Comparison of ENCODE assay signal across 8 cellular contexts in genomic region chr2:230864605-230865323, GRCh38. TPM values are rescaled to one million over a fixed set of nuclear protein-coding genes. Genes with fewer than 3 reads are reported as not detected.
A peak's percentile ranks its signal among the peaks of the same experiment; 100 is the strongest.
DNase-seq lines count a peak whose midpoint lies in the region; ATAC-seq, FAIRE-seq and TF ChIP-seq lines count a peak whose summit lies in the region.

Gene ITM2C, plus strand, starts transcription at chr2:230864942. Its CDS starts 84 bp downstream, at chr2:230865026.

- FAIRE-seq in D721Med (lab: Jason Lieb, UNC) (no peak), HTR-8/SVneo (lab: Jason Lieb, UNC) (peak; percentile 83)

- H3K9me3 ChIP-seq in parathyroid adenoma (ENCODE audit: control insufficient read depth, low read length) (no peaks in the 10 kb centered on the region), upper lobe of left lung (no peaks in the 10 kb centered on the region)

- DNase-seq in D721Med (ENCODE audit: insufficient read length, low spot score) (peak; percentile 88), HTR-8/SVneo (ENCODE audit: insufficient read length, low spot score) (peak; percentile 91), SK-MEL-5 (ENCODE audit: low read depth, low spot score) (peak; percentile 73), head of caudate nucleus (peak in 41 of 42 donors; percentile 43 to 90 (median 78)), upper lobe of left lung (peak; percentile 54 to 92)
- DNase-seq in activated naive CD4-positive, alpha-beta T cell treated with anti-CD3 and anti-CD28 coated beads, Interleukin-2, amount 50 U/mL, for 72 hours (ENCODE audit: low spot score in 2 of 2): peak; percentile 78 to 81

- peak within 1 kb of the TSS; percentile 68 for H3K4me3 ChIP-seq in parathyroid adenoma (ENCODE audit: low read depth, low read length)
- H3K4me3 ChIP-seq in upper lobe of left lung: peak within 1 kb of the TSS; percentile 56 to 74 (median 72)

- H3K9ac ChIP-seq in parathyroid adenoma: peak within 1 kb of the TSS; percentile 15

- peak within 1 kb of the TSS; percentile 92 for H3K4me2 ChIP-seq in parathyroid adenoma (ENCODE audit: low read length)

- TF ChIP-seq CTCF in D721Med (IDR thresholded peaks at IDR 0.05; ENCODE audit: insufficient read depth, missing control alignments): peak; percentile 50
- peak; percentile 26 for TF ChIP-seq CTCF in parathyroid adenoma (IDR thresholded peaks at IDR 0.05)
- peak in 3 of 6 experiments; percentile 42 to 50 (median 46) for TF ChIP-seq CTCF in upper lobe of left lung (IDR thresholded peaks at IDR 0.05)

- peak within 1 kb of the TSS; percentile 73 for H3K27ac ChIP-seq in parathyroid adenoma
- H3K27ac ChIP-seq in upper lobe of left lung: peak within 1 kb of the TSS in 3 of 4 donors; percentile 44 to 72 (median 50)

- H3K9me3 Mint-ChIP-seq in activated naive CD4-positive, alpha-beta T cell treated with anti-CD3 and anti-CD28 coated beads, Interleukin-2, amount 50 U/mL, for 72 hours: no peaks in the 10 kb centered on the region

- H3K36me3 Mint-ChIP-seq in activated naive CD4-positive, alpha-beta T cell treated with anti-CD3 and anti-CD28 coated beads, Interleukin-2, amount 50 U/mL, for 72 hours: no peaks in the 10 kb centered on the region

- intact Hi-C loops in head of caudate nucleus (cut with DNase I): loop anchor here (10.0 kb wide), 1 partner anchor 190 kb away; the partner anchor contains the start of gene PSMD1

- in situ Hi-C loops in SK-MEL-5 (cut with HindIII; ENCODE audit: low pct_unique_long_range_greater_than_20kb, low sequenced_read_pairs): no loop called here

- no peaks in the 10 kb centered on the region for H3K79me2 ChIP-seq in parathyroid adenoma

- H3K27ac Mint-ChIP-seq in activated naive CD4-positive, alpha-beta T cell treated with anti-CD3 and anti-CD28 coated beads, Interleukin-2, amount 50 U/mL, for 72 hours: peak within 1 kb of the TSS; percentile 50 to 78

- H3K36me3 ChIP-seq in parathyroid adenoma (ENCODE audit: control insufficient read depth, insufficient read depth, low read length) (no peaks in the 10 kb centered on the region), upper lobe of left lung (no peaks in the 10 kb centered on the region)

- TF ChIP-seq POLR2A in upper lobe of left lung (IDR thresholded peaks at IDR 0.05): peak in 1 of 4 donors; percentile 42

- H2AFZ ChIP-seq in parathyroid adenoma: peak within 1 kb of the TSS; percentile 72

- H3K27me3 ChIP-seq in parathyroid adenoma (ENCODE audit: control insufficient read depth, insufficient read depth, low read length) (no peaks in the 10 kb centered on the region), upper lobe of left lung (peaks cover 0 to 11% (median 3%) of the 10 kb centered on the region in 4 donors)

- ATAC-seq in GM21360 (IDR thresholded peaks at IDR 0.05; ENCODE audit: unreplicated experiment): peak; percentile 68
- ATAC-seq in activated naive CD4-positive, alpha-beta T cell treated with anti-CD3 and anti-CD28 coated beads, Interleukin-2, amount 50 U/mL, for 72 hours: peak; percentile 88
- peak; percentile 65 to 92 for ATAC-seq in upper lobe of left lung (ENCODE audit: low FRiP score in 2 of 2)

- 0% methylated on average over 10 to 47 of the region's 77 CpGs for WGBS in upper lobe of left lung, 2 donors

- H3K4me1 ChIP-seq in parathyroid adenoma (peaks cover 19% of the 10 kb centered on the region), upper lobe of left lung (peaks cover 12 to 29% (median 23%) of the 10 kb centered on the region in 4 donors)

- TF ChIP-seq EP300 in upper lobe of left lung (IDR thresholded peaks at IDR 0.05): no peak

RNA-seq across cellular contexts. Expression of gene ITM2C, which starts in this region (rescaled TPM):
- 184 TPM in 2 replicates for total RNA-seq in SK-MEL-5 (2014; rRNA removed; shearing (Covaris generic))
- polyA plus RNA-seq in SK-MEL-5 (2015; cell fraction: cytosol; rRNA removed): 296 and 322 TPM in 2 replicates
- polyA plus RNA-seq in SK-MEL-5 (2015; cell fraction: nucleus; rRNA removed): 39.7 and 46.3 TPM in 2 replicates
- total RNA-seq in activated naive CD4-positive, alpha-beta T cell treated with anti-CD3 and anti-CD28 coated beads, Interleukin-2, amount 50 U/mL, for 72 hours: 10 to 100 TPM; 18.4 to 90.2 TPM
- 10 to 100 TPM; 19.9 to 40.4 (median 25.6) TPM for total RNA-seq in upper lobe of left lung

Comparison
In these comparisons a context has a peak if more than half of its experiments do, and no peak if none do; other contexts are left out.
1. Peak in every context shown above with its lines: DNase-seq, ATAC-seq, H3K4me3 ChIP-seq and H3K27ac ChIP-seq.